ENCODE assay signal across 1 cellular context in the genomic region with DNA sequence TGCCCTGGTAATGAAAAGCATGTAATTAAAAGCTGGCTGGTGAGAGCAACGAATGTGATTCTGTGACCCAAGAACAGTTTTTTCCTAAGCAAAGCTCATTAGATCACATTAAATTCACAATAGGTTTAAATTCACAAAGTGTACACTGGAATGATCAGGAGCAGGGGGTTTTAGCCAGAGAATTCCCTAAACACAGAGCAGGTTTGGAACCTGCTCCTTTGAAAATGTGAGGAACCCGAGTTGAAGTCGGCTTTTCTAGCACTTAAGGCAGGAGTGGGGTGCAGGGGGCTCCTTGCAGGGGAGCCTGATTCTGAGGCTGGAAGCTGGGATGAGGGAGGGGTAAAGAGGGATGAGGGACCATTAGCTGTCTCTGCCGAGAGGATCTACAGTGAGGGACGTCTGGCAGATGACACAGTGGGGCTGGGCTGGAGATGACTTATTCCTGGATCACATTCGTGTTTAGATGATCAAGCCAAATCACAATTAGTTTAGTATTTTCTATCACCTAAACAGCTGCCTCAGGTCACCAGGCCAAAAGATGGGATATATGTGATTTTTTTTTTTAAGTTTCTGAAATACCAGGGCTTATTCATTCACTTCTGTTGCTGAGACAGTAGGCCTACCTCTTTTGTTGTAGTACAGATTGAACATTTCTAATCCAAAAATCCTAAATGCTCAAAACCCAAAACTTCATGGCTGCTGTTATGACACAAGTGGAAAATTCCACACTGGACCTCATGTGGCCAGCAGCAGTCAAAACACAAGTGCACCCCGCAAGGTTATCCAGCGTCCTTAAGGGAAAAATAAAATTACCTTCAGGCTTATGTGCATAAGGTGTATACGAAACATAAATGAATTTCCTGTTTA.
TF ChIP-seq lines count a peak whose summit lies in the region.

No MANE protein-coding gene starts in this region.

TF ChIP-seq in K562, 482 proteins besides CTCF, POLR2A, EP300 and RAD21 (continued from another document and continues in another):
- TF ChIP-seq CHD7 (IDR thresholded peaks at IDR 0.05; ENCODE audit: low read depth, low read length): no peak
- TF ChIP-seq TCFL5 (CRISPR knock-in tag; conservative IDR thresholded peaks at IDR 0.05): no peak
- TF ChIP-seq HIVEP1 (CRISPR knock-in tag; IDR thresholded peaks at IDR 0.05): no peak
- TF ChIP-seq, protein P1, sequence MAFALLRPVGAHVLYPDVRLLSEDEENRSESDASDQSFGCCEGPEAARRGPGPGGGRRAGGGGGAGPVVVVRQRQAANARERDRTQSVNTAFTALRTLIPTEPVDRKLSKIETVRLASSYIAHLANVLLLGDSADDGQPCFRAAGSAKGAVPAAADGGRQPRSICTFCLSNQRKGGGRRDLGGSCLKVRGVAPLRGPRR (CRISPR knock-in tag; IDR thresholded peaks at IDR 0.05): no peak
- no peak for TF ChIP-seq MAFF (IDR thresholded peaks at IDR 0.05; ENCODE audit: low read length)
- TF ChIP-seq PCBP1 (IDR thresholded peaks at IDR 0.05; ENCODE audit: low read depth, low read length, poor library complexity, severe bottlenecking): no peak
- no peak for TF ChIP-seq CBFA2T2 (conservative IDR thresholded peaks at IDR 0.05)
- TF ChIP-seq, protein P2, sequence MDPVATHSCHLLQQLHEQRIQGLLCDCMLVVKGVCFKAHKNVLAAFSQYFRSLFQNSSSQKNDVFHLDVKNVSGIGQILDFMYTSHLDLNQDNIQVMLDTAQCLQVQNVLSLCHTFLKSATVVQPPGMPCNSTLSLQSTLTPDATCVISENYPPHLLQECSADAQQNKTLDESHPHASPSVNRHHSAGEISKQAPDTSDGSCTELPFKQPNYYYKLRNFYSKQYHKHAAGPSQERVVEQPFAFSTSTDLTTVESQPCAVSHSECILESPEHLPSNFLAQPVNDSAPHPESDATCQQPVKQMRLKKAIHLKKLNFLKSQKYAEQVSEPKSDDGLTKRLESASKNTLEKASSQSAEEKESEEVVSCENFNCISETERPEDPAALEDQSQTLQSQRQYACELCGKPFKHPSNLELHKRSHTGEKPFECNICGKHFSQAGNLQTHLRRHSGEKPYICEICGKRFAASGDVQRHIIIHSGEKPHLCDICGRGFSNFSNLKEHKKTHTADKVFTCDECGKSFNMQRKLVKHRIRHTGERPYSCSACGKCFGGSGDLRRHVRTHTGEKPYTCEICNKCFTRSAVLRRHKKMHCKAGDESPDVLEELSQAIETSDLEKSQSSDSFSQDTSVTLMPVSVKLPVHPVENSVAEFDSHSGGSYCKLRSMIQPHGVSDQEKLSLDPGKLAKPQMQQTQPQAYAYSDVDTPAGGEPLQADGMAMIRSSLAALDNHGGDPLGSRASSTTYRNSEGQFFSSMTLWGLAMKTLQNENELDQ (CRISPR knock-in tag; IDR thresholded peaks at IDR 0.05; ENCODE audit: borderline replicate concordance): no peak
- TF ChIP-seq TCF7 (IDR thresholded peaks at IDR 0.05; ENCODE audit: borderline replicate concordance): no peak
- peak; percentile 15 for TF ChIP-seq TSHZ1 (CRISPR knock-in tag; IDR thresholded peaks at IDR 0.05)
- no peak for TF ChIP-seq BACH1 (tag; IDR thresholded peaks at IDR 0.05)
- no peak for TF ChIP-seq SREBF1 (IDR thresholded peaks at IDR 0.05; ENCODE audit: borderline replicate concordance, low read depth, low read length)
- TF ChIP-seq POU5F1 (IDR thresholded peaks at IDR 0.05; ENCODE audit: borderline replicate concordance, low read depth, low read length, partially characterized antibody): no peak
- TF ChIP-seq CUX1 (CRISPR knock-in tag; IDR thresholded peaks at IDR 0.05): no peak
- 0 out of 2 replicates have a peak, but pooled peaks have one; percentile 20 for TF ChIP-seq NFIX (CRISPR knock-in tag; IDR thresholded peaks at IDR 0.05; ENCODE audit: low read depth)
- TF ChIP-seq MCM5 (IDR thresholded peaks at IDR 0.05; ENCODE audit: low read depth): no peak
- no peak; the same call in 1 of the 2 replicates for TF ChIP-seq TFE3 (CRISPR knock-in tag; IDR thresholded peaks at IDR 0.05)
- TF ChIP-seq RNF2 (IDR thresholded peaks at IDR 0.05): no peak
- TF ChIP-seq ZNF316 (IDR thresholded peaks at IDR 0.05): no peak
- TF ChIP-seq MTA3 (IDR thresholded peaks at IDR 0.05; ENCODE audit: borderline replicate concordance): peak; percentile 29; the same call in 1 of the 2 replicates
